ENCODE assay signal across 8 cellular contexts in genomic region chr19:18865973-18866799, GRCh38. TPM values are rescaled to one million over a fixed set of nuclear protein-coding genes. Genes with fewer than 3 reads are reported as not detected.
DNase-seq lines count a peak whose midpoint lies in the region; ATAC-seq and TF ChIP-seq lines count a peak whose summit lies in the region.

No MANE protein-coding gene starts in this region.

- intact Hi-C loops in Right ventricle myocardium inferior (cut with DNase I) = no loop called here
- intact Hi-C loops in posterior vena cava (cut with DNase I) = loop anchor here in 1 of 2 donors (1.0 kb wide), 1 partner anchor 79 kb away; no protein-coding TSS in a partner anchor

- no peaks in the 10 kb centered on the region for H3K9me3 Mint-ChIP-seq in activated naive CD4-positive, alpha-beta T cell treated with anti-CD3 and anti-CD28 coated beads, Interleukin-2, amount 10 ng/mL, durations not matched to agents 7 days and 5 days

- CTCF ChIA-PET in activated naive CD4-positive, alpha-beta T cell treated with anti-CD3 and anti-CD28 coated beads, Interleukin-2, amount 10 ng/mL, durations not matched to agents 7 days and 5 days (lab: Charles Lee) = interaction anchor here (0.5 to 1.9 kb wide), 7 partner anchors 9 to 62 kb away, joined by 3 to 5 read pairs (median 3); no protein-coding TSS in a partner anchor

- no peak overlapping the region for H3K27ac Mint-ChIP-seq in activated naive CD4-positive, alpha-beta T cell treated with anti-CD3 and anti-CD28 coated beads, Interleukin-2, amount 10 ng/mL, durations not matched to agents 7 days and 5 days

- peaks cover 36% of the 10 kb centered on the region for H3K36me3 Mint-ChIP-seq in activated naive CD4-positive, alpha-beta T cell treated with anti-CD3 and anti-CD28 coated beads, Interleukin-2, amount 10 ng/mL, durations not matched to agents 7 days and 5 days

- H3K27me3 Mint-ChIP-seq in activated naive CD4-positive, alpha-beta T cell treated with anti-CD3 and anti-CD28 coated beads, Interleukin-2, amount 10 ng/mL, durations not matched to agents 7 days and 5 days = peaks cover 17% of the 10 kb centered on the region

- H3K36me3 ChIP-seq in H7 (replicated peaks; ENCODE audit: control insufficient read depth, insufficient read depth, low read length) = peaks cover 26% of the 10 kb centered on the region

- TF ChIP-seq CTCF in AG09309 (IDR thresholded peaks at IDR 0.05; ENCODE audit: control insufficient read depth, insufficient read depth, low read depth, low read length, missing control alignments) = peak; percentile 83

- H3K4me1 Mint-ChIP-seq in activated naive CD4-positive, alpha-beta T cell treated with anti-CD3 and anti-CD28 coated beads, Interleukin-2, amount 10 ng/mL, durations not matched to agents 7 days and 5 days = peaks cover 5% of the 10 kb centered on the region

- H3K27me3 ChIP-seq in H7 (ENCODE audit: control insufficient read depth, insufficient read depth, low read length) = no peaks in the 10 kb centered on the region

- peak; percentile 78 for ATAC-seq in Right ventricle myocardium inferior
- no peak for ATAC-seq in GM18873 (IDR thresholded peaks at IDR 0.05; ENCODE audit: low FRiP score, unreplicated experiment)

- DNase-seq in AG09309 (ENCODE audit: low read depth) (no peak), H7 (peak; percentile 99), SK-N-DZ (ENCODE audit: low spot score) (peak; percentile 37), Right ventricle myocardium inferior (ENCODE audit: missing footprints) (peak; percentile 91), posterior vena cava (ENCODE audit: low spot score) (peak; percentile 89), GOT3 (lab: John Stamatoyannopoulos, UW) (no peak)
- DNase-seq in activated naive CD4-positive, alpha-beta T cell treated with anti-CD3 and anti-CD28 coated beads, Interleukin-2, amount 10 ng/mL, durations not matched to agents 7 days and 5 days = peak; percentile 63

- H3K4me3 Mint-ChIP-seq in activated naive CD4-positive, alpha-beta T cell treated with anti-CD3 and anti-CD28 coated beads, Interleukin-2, amount 10 ng/mL, durations not matched to agents 7 days and 5 days = no peak overlapping the region

- H3K4me3 ChIP-seq in AG09309 (ENCODE audit: control insufficient read depth, low read depth, low read length) (no peak overlapping the region), H7 (ENCODE audit: insufficient read depth, low read depth, low read length) (no peak overlapping the region)

RNA-seq across cellular contexts. Expression of gene CERS1, which starts 29.8 kb away (rescaled TPM):
- total RNA-seq in H7 (2014; rRNA removed; shearing (Covaris generic)) = 7.8 and 8.5 TPM in 2 replicates
- polyA plus RNA-seq in SK-N-DZ (2014; cell fraction: cytosol; rRNA removed) = 12.0 and 23.7 TPM in 2 replicates
- polyA plus RNA-seq in SK-N-DZ (2014; cell fraction: nucleus; rRNA removed) = 6.2 and 9.1 TPM in 2 replicates
- total RNA-seq in Right ventricle myocardium inferior = 0.30 TPM
- total RNA-seq in posterior vena cava = 1 to 10 TPM in 1 of 2 donors, under 1 TPM in 1; 0.38 to 1.5 TPM

RNA-seq across cellular contexts. Expression of gene UPF1, which starts 34.4 kb away (rescaled TPM):
- total RNA-seq in H7 (2014; rRNA removed; shearing (Covaris generic)) = 92.6 and 95.8 TPM in 2 replicates
- polyA plus RNA-seq in SK-N-DZ (2014; cell fraction: cytosol; rRNA removed) = 34.4 and 37.4 TPM in 2 replicates
- 50.4 and 74.0 TPM in 2 replicates for polyA plus RNA-seq in SK-N-DZ (2014; cell fraction: nucleus; rRNA removed)
- total RNA-seq in Right ventricle myocardium inferior = 37.0 TPM
- total RNA-seq in posterior vena cava = 10 to 100 TPM; 45.1 to 56.5 TPM

RNA-seq across cellular contexts. Expression of gene COPE, which starts 53.0 kb away (rescaled TPM):
- total RNA-seq in H7 (2014; rRNA removed; shearing (Covaris generic)) = 253 and 306 TPM in 2 replicates
- 379 and 401 TPM in 2 replicates for polyA plus RNA-seq in SK-N-DZ (2014; cell fraction: cytosol; rRNA removed)
- 193 and 231 TPM in 2 replicates for polyA plus RNA-seq in SK-N-DZ (2014; cell fraction: nucleus; rRNA removed)
- total RNA-seq in Right ventricle myocardium inferior = 139 TPM
- 100 to 1,000 TPM; 139 to 141 TPM for total RNA-seq in posterior vena cava

RNA-seq across cellular contexts. Expression of gene DDX49, which starts 53.3 kb away (rescaled TPM):
- 44.7 and 63.1 TPM in 2 replicates for total RNA-seq in H7 (2014; rRNA removed; shearing (Covaris generic))
- 74.4 and 86.0 TPM in 2 replicates for polyA plus RNA-seq in SK-N-DZ (2014; cell fraction: cytosol; rRNA removed)
- polyA plus RNA-seq in SK-N-DZ (2014; cell fraction: nucleus; rRNA removed) = 61.0 and 74.5 TPM in 2 replicates
- total RNA-seq in Right ventricle myocardium inferior (25.6 TPM), posterior vena cava (10 to 100 TPM; 28.8 to 28.9 TPM)

Comparison
In these comparisons a context has a peak if more than half of its experiments do, and no peak if none do; other contexts are left out.
1. DNase-seq: peak in H7 (single experiment), SK-N-DZ (single experiment), activated naive CD4-positive, alpha-beta T cell treated with anti-CD3 and anti-CD28 coated beads, Interleukin-2, amount 10 ng/mL, durations not matched to agents 7 days and 5 days (single experiment), Right ventricle myocardium inferior (single experiment) and posterior vena cava (single experiment); none in AG09309 (single experiment) and GOT3 (single experiment).